8 cellular contexts compared by ENCODE assay signal in genomic region chr17:18855831-18856624, GRCh38. TPM values are rescaled to one million over a fixed set of nuclear protein-coding genes. Genes with fewer than 3 reads are reported as not detected.
A peak's percentile ranks its signal among the peaks of the same experiment; 100 is the strongest.
DNase-seq lines count a peak whose midpoint lies in the region; ATAC-seq and TF ChIP-seq lines count a peak whose summit lies in the region.

No MANE protein-coding gene starts in this region.

- H2AFZ ChIP-seq in SK-N-SH (ENCODE audit: low read depth) = peak overlapping the region; percentile 86

- H3K79me2 ChIP-seq in SK-N-SH (ENCODE audit: insufficient read depth) = peaks cover 41% of the 10 kb centered on the region

- peak; percentile 73 for ATAC-seq in HG02610 (IDR thresholded peaks at IDR 0.05; ENCODE audit: unreplicated experiment)
- ATAC-seq in activated naive CD4-positive, alpha-beta T cell treated with anti-CD3 and anti-CD28 coated beads, Interleukin-2, amount 50 U/mL, for 72 hours = peak; percentile 86 to 91

- H3K9me3 ChIP-seq in SK-N-SH = no peaks in the 10 kb centered on the region

- peak overlapping the region; percentile 59 to 63 for H3K4me3 ChIP-seq in SK-N-SH (ENCODE audit: low read depth in 2 of 2, low read length in 1 of 2)

- H3K27me3 ChIP-seq in SK-N-SH (ENCODE audit: insufficient read depth) = no peaks in the 10 kb centered on the region

- H3K4me2 ChIP-seq in SK-N-SH = peak overlapping the region; percentile 87

- no peak for TF ChIP-seq CTCF in GM10248 (IDR thresholded peaks at IDR 0.05; ENCODE audit: control extremely low read depth, extremely low read depth, low read depth, missing control alignments)
- TF ChIP-seq CTCF in SK-N-SH (IDR thresholded peaks at IDR 0.05) = no peak

- 0% methylated on average over 23 of the region's 31 CpGs for WGBS in SK-N-SH (ENCODE audit: low lambda C conversion rate)

- DNase-seq in GM10248 (ENCODE audit: extremely low spot score) = peak; percentile 88
- peak; percentile 90 for DNase-seq in NCI-H1092 (lab: John Stamatoyannopoulos, UW)
- DNase-seq in SK-N-SH = peak; percentile 86
- peak; percentile 84 to 91 for DNase-seq in activated naive CD4-positive, alpha-beta T cell treated with anti-CD3 and anti-CD28 coated beads, Interleukin-2, amount 50 U/mL, for 72 hours (ENCODE audit: low spot score in 2 of 2)
- DNase-seq in glomerular visceral epithelial cell (ENCODE audit: extremely low spot score) = peak; percentile 93
- peak; percentile 95 for DNase-seq in occipital lobe (lab: John Stamatoyannopoulos, UW)

- H3K9ac ChIP-seq in SK-N-SH = peak overlapping the region; percentile 58

- POLR2A ChIA-PET in GM10248 (lab: Yijun Ruan, JAX) (no interaction called here), SK-N-SH (lab: Yijun Ruan, JAX) (no interaction called here)

- peak in 1 of 2 experiments; percentile 19; a peak in 1 of 4 replicates for TF ChIP-seq EP300 in SK-N-SH (IDR thresholded peaks at IDR 0.05; ENCODE audit: borderline replicate concordance in 1 of 2, low read depth in 1 of 2, low read length in 1 of 2)

- peak overlapping the region; percentile 53 to 89; a peak in 3 of 4 replicates for H3K27ac ChIP-seq in SK-N-SH (ENCODE audit: low read depth in 2 of 2, low read length in 1 of 2)
- peak overlapping the region; percentile 78 for H3K27ac ChIP-seq in temporal lobe (ENCODE audit: low read depth, low read length)

- CTCF ChIA-PET in GM10248 (lab: Yijun Ruan, JAX) = no interaction called here
- CTCF ChIA-PET in SK-N-SH (lab: Yijun Ruan, JAX) = interaction anchor here (1.0 kb wide), 1 partner anchor 37 kb away, joined by 3 read pairs; no protein-coding TSS in a partner anchor

- no peaks in the 10 kb centered on the region for H3K36me3 ChIP-seq in SK-N-SH (replicated peaks in 1 of 2; ENCODE audit: control insufficient read depth in 1 of 2, insufficient read depth in 2 of 2, low read length in 1 of 2)

- H3K9me2 ChIP-seq in SK-N-SH = no peaks in the 10 kb centered on the region

- no peak for TF ChIP-seq RAD21 in SK-N-SH (IDR thresholded peaks at IDR 0.05; ENCODE audit: low read length)

- no peaks in the 10 kb centered on the region for H3K9me3 Mint-ChIP-seq in activated naive CD4-positive, alpha-beta T cell treated with anti-CD3 and anti-CD28 coated beads, Interleukin-2, amount 50 U/mL, for 72 hours

- H4K20me1 ChIP-seq in SK-N-SH (ENCODE audit: insufficient read depth) = no peaks in the 10 kb centered on the region

- peaks cover 7 to 17% of the 10 kb centered on the region in 2 experiments; a peak in 3 of 4 replicates for H3K4me1 ChIP-seq in SK-N-SH (ENCODE audit: control insufficient read depth in 1 of 2, insufficient read depth in 2 of 2, low read depth in 1 of 2, low read length in 1 of 2)

- no peaks in the 10 kb centered on the region for H3F3A ChIP-seq in SK-N-SH (replicated peaks; ENCODE audit: insufficient read depth)

- H3K27ac Mint-ChIP-seq in activated naive CD4-positive, alpha-beta T cell treated with anti-CD3 and anti-CD28 coated beads, Interleukin-2, amount 50 U/mL, for 72 hours = peak overlapping the region; percentile 84 to 95

- peaks cover 0 to 9% of the 10 kb centered on the region in 2 donors for H3K36me3 Mint-ChIP-seq in activated naive CD4-positive, alpha-beta T cell treated with anti-CD3 and anti-CD28 coated beads, Interleukin-2, amount 50 U/mL, for 72 hours

TF ChIP-seq in SK-N-SH, 30 proteins besides CTCF, POLR2A, EP300 and RAD21 (continues in another document):
- TF ChIP-seq MEF2A (IDR thresholded peaks at IDR 0.05; ENCODE audit: borderline replicate concordance, low read depth) (no peak), CHD2 (IDR thresholded peaks at IDR 0.05; ENCODE audit: low read length, partially characterized antibody) (peak; percentile 58), RCOR1 (IDR thresholded peaks at IDR 0.05; ENCODE audit: low read length) (no peak; the same call in 1 of the 2 replicates), NRF1 (IDR thresholded peaks at IDR 0.05; ENCODE audit: low read depth, low read length) (peak; percentile 47), IRF3 (IDR thresholded peaks at IDR 0.05; ENCODE audit: low read depth, low read length) (peak; percentile 23; the same call in 1 of the 2 replicates), TCF12 (IDR thresholded peaks at IDR 0.05) (no peak), ELF1 (IDR thresholded peaks at IDR 0.05) (no peak), SIN3A (IDR thresholded peaks at IDR 0.05; ENCODE audit: borderline replicate concordance, low read depth, low read length) (peak; percentile 69; the same call in 1 of the 2 replicates), USF2 (IDR thresholded peaks at IDR 0.05; ENCODE audit: borderline replicate concordance, low read depth, low read length) (peak; percentile 93), RXRA (IDR thresholded peaks at IDR 0.05; ENCODE audit: borderline replicate concordance, low read depth) (no peak), GATA2 (CRISPR knock-in tag; IDR thresholded peaks at IDR 0.05) (no peak), YY1 (IDR thresholded peaks at IDR 0.05; ENCODE audit: low read depth) (peak; percentile 60; the same call in 1 of the 2 replicates), EZH2phosphoT487 (IDR thresholded peaks at IDR 0.05; ENCODE audit: borderline replicate concordance, low read depth) (no peak), MXI1 (IDR thresholded peaks at IDR 0.05; ENCODE audit: low read depth, low read length) (peak; percentile 53; the same call in 1 of the 2 replicates), POLR2AphosphoS5 (IDR thresholded peaks at IDR 0.05; ENCODE audit: low read depth, low read length) (peak; percentile 93), PBX3 (IDR thresholded peaks at IDR 0.05) (no peak), RFX5 (IDR thresholded peaks at IDR 0.05; ENCODE audit: low read length) (peak; percentile 93), NFIC (IDR thresholded peaks at IDR 0.05; ENCODE audit: borderline replicate concordance) (no peak), FOXJ3 (CRISPR knock-in tag; IDR thresholded peaks at IDR 0.05) (no peak), GABPA (IDR thresholded peaks at IDR 0.05; ENCODE audit: low read depth) (no peak), FOXM1 (IDR thresholded peaks at IDR 0.05; ENCODE audit: low read depth) (no peak), SMC3 (IDR thresholded peaks at IDR 0.05; ENCODE audit: low read depth, low read length) (no peak), TEAD4 (IDR thresholded peaks at IDR 0.05; ENCODE audit: borderline replicate concordance, insufficient read depth) (no peak), MAX (IDR thresholded peaks at IDR 0.05; ENCODE audit: low read depth) (peak; percentile 66), ZBTB33 (IDR thresholded peaks at IDR 0.05; ENCODE audit: borderline replicate concordance, low read depth) (no peak), JUND (IDR thresholded peaks at IDR 0.05) (no peak), FOSL2 (IDR thresholded peaks at IDR 0.05; ENCODE audit: borderline replicate concordance, low read depth) (no peak)

RNA-seq across cellular contexts. Expression of gene PRPSAP2, which starts 1.9 kb away (rescaled TPM):
- 27.6 and 36.6 TPM in 2 replicates for polyA plus RNA-seq in SK-N-SH (2012; rRNA removed)
- polyA plus RNA-seq in SK-N-SH (2012; cell fraction: cytosol; rRNA removed) = 35.6 and 36.2 TPM in 2 replicates
- 22.0 and 34.2 TPM in 2 replicates for polyA plus RNA-seq in SK-N-SH (2012; cell fraction: nucleus; rRNA removed)
- total RNA-seq in activated naive CD4-positive, alpha-beta T cell treated with anti-CD3 and anti-CD28 coated beads, Interleukin-2, amount 50 U/mL, for 72 hours = 10 to 100 TPM; 28.1 to 45.4 TPM
- 140 TPM for total RNA-seq in occipital lobe
- 100 TPM for total RNA-seq in temporal lobe

Comparison
In these comparisons a context has a peak if more than half of its experiments do, and no peak if none do; other contexts are left out.
1. Peak in every context shown above with its lines: DNase-seq, ATAC-seq, H3K4me3 ChIP-seq and H3K27ac ChIP-seq.